In genomic region chr6:74574794-74575193, GRCh38 we compare ENCODE assay signal across 8 cellular contexts.
A peak's percentile ranks its signal among the peaks of the same experiment; 100 is the strongest.
DNase-seq lines count a peak whose midpoint lies in the region; ATAC-seq and TF ChIP-seq lines count a peak whose summit lies in the region.

No MANE protein-coding gene starts in this region.

- H3K27me3 Mint-ChIP-seq in CD8-positive, alpha-beta T cell (ENCODE audit: low read depth): no peaks in the 10 kb centered on the region

- H3K36me3 Mint-ChIP-seq in CD8-positive, alpha-beta T cell: no peaks in the 10 kb centered on the region
- H3K36me3 Mint-ChIP-seq in stimulated activated effector memory CD8-positive, alpha-beta T cell treated with anti-CD3 and anti-CD28 coated beads, Interleukin-12 subunit alpha, Interleukin-12 subunit beta, amount 100 ng/mL, for 72 hours: no peaks in the 10 kb centered on the region

- H3K9me3 ChIP-seq in CD8-positive, alpha-beta T cell (ENCODE audit: low read length): no peaks in the 10 kb centered on the region

- DNase-seq in BJ (ENCODE audit: low read depth): no peak
- peak; percentile 28 for DNase-seq in NCI-H2171 treated with DMSO at 0.1 percent for 48 hours (lab: John Stamatoyannopoulos, UW)
- DNase-seq in erythroblast (lab: John Stamatoyannopoulos, UW): peak; percentile 2 to 15
- no peak for DNase-seq in CD8-positive, alpha-beta T cell
- DNase-seq in activated effector memory CD4-positive, alpha-beta T cell treated with Interleukin-2 at 50 U/mL for 16 hours: no peak
- DNase-seq in stimulated activated effector memory CD8-positive, alpha-beta T cell treated with anti-CD3 and anti-CD28 coated beads, Interleukin-12 subunit alpha, Interleukin-12 subunit beta, amount 100 ng/mL, for 72 hours (ENCODE audit: low spot score in 2 of 2): no peak

- no peaks in the 10 kb centered on the region for H3K4me1 ChIP-seq in CD8-positive, alpha-beta T cell (ENCODE audit: insufficient read depth, low read length)

- CTCF ChIA-PET in BJ (lab: Yijun Ruan, JAX): no interaction called here
- CTCF ChIA-PET in CD8-positive, alpha-beta T cell (lab: Charles Lee): no interaction called here

- H3K4me1 Mint-ChIP-seq in CD8-positive, alpha-beta T cell (ENCODE audit: low read depth): no peaks in the 10 kb centered on the region
- no peaks in the 10 kb centered on the region for H3K4me1 Mint-ChIP-seq in stimulated activated effector memory CD8-positive, alpha-beta T cell treated with anti-CD3 and anti-CD28 coated beads, Interleukin-12 subunit alpha, Interleukin-12 subunit beta, amount 100 ng/mL, for 72 hours

- H3K27ac ChIP-seq in CD8-positive, alpha-beta T cell (ENCODE audit: low read depth, low read length): no peak overlapping the region

- H3K36me3 ChIP-seq in BJ (ENCODE audit: control insufficient read depth, insufficient read depth, low read length): no peaks in the 10 kb centered on the region
- H3K36me3 ChIP-seq in CD8-positive, alpha-beta T cell (ENCODE audit: insufficient read depth, low read length): no peaks in the 10 kb centered on the region

- H3K27ac Mint-ChIP-seq in CD8-positive, alpha-beta T cell: no peak overlapping the region
- H3K27ac Mint-ChIP-seq in stimulated activated effector memory CD8-positive, alpha-beta T cell treated with anti-CD3 and anti-CD28 coated beads, Interleukin-12 subunit alpha, Interleukin-12 subunit beta, amount 100 ng/mL, for 72 hours: no peak overlapping the region

- POLR2A ChIA-PET in BJ (lab: Charles Lee): no interaction called here
- POLR2A ChIA-PET in CD8-positive, alpha-beta T cell (lab: Charles Lee): no interaction called here

- H3K9me3 Mint-ChIP-seq in CD8-positive, alpha-beta T cell: no peaks in the 10 kb centered on the region
- H3K9me3 Mint-ChIP-seq in stimulated activated effector memory CD8-positive, alpha-beta T cell treated with anti-CD3 and anti-CD28 coated beads, Interleukin-12 subunit alpha, Interleukin-12 subunit beta, amount 100 ng/mL, for 72 hours: peaks cover 8% of the 10 kb centered on the region

- peak; percentile 50 for TF ChIP-seq CTCF in BJ (IDR thresholded peaks at IDR 0.05; ENCODE audit: insufficient read depth, low read depth, low read length)
- TF ChIP-seq CTCF in CD8-positive, alpha-beta T cell (IDR thresholded peaks at IDR 0.05): no peak

- peak; percentile 42 for ATAC-seq in GM21360 (IDR thresholded peaks at IDR 0.05; ENCODE audit: unreplicated experiment)
- ATAC-seq in CD8-positive, alpha-beta T cell: no peak
- no peak for ATAC-seq in stimulated activated effector memory CD8-positive, alpha-beta T cell treated with anti-CD3 and anti-CD28 coated beads, Interleukin-12 subunit alpha, Interleukin-12 subunit beta, amount 100 ng/mL, for 72 hours
- no peak for ATAC-seq in HG03108 (IDR thresholded peaks at IDR 0.05; ENCODE audit: unreplicated experiment)

- H3K4me3 Mint-ChIP-seq in CD8-positive, alpha-beta T cell: no peak overlapping the region
- no peak overlapping the region for H3K4me3 Mint-ChIP-seq in stimulated activated effector memory CD8-positive, alpha-beta T cell treated with anti-CD3 and anti-CD28 coated beads, Interleukin-12 subunit alpha, Interleukin-12 subunit beta, amount 100 ng/mL, for 72 hours

- TF ChIP-seq POLR2A in erythroblast (IDR thresholded peaks at IDR 0.05; ENCODE audit: low read length): no peak

- intact Hi-C loops in CD8-positive, alpha-beta T cell (cut with DNase I, micrococcal nuclease): no loop called here

- H3K4me3 ChIP-seq in BJ (ENCODE audit: low read depth, low read length): no peak overlapping the region
- H3K4me3 ChIP-seq in CD8-positive, alpha-beta T cell (ENCODE audit: low read depth, low read length): no peak overlapping the region

- no peaks in the 10 kb centered on the region for H3K27me3 ChIP-seq in BJ (ENCODE audit: control insufficient read depth, insufficient read depth, low read length)
- no peaks in the 10 kb centered on the region for H3K27me3 ChIP-seq in CD8-positive, alpha-beta T cell (ENCODE audit: insufficient read depth, low read length)

Comparison
In these comparisons a context has a peak if more than half of its experiments do, and no peak if none do; other contexts are left out.
1. DNase-seq: peak in NCI-H2171 treated with DMSO at 0.1 percent for 48 hours (single experiment) and erythroblast (2 of 2); none in BJ (single experiment), CD8-positive, alpha-beta T cell (0 of 7), activated effector memory CD4-positive, alpha-beta T cell treated with Interleukin-2 at 50 U/mL for 16 hours (single experiment) and stimulated activated effector memory CD8-positive, alpha-beta T cell treated with anti-CD3 and anti-CD28 coated beads, Interleukin-12 subunit alpha, Interleukin-12 subunit beta, amount 100 ng/mL, for 72 hours (0 of 2).